Comparison of ENCODE assay signal across 11 cellular contexts in the genomic region with DNA sequence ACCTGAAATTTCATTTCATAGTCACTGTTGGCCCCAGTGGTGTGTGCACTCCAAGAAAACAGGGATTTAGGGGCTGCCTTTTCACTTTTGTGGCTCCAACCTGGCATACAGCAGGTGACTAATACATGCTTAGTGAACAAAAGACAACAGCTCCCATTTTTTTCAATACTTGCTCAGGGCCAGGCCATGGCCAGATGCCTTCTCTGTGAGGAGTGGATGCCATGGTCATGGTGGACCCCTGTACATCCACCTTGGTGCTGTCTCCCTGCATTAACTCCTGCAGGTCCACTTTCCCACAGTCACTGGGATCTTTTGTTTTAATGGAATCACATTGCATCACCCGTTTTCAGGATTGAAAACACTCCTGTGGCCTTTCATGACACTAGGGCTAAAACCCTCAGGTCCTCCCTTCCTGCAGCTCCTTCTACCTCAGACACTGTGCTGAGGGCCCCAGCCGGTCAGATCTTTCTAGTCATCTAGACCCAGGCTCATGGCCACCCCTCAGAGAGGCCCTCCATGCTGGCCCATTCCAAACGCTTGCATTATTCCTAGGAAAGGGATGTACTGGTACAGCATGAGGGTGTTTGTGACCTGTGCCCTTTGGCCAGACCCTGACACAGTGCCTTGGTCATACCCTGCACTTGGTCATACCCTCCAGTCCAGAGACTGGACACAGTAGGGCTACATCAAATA. TPM values are rescaled to one million over a fixed set of nuclear protein-coding genes. Genes with fewer than 3 reads are reported as not detected.
DNase-seq lines count a peak whose midpoint lies in the region; ATAC-seq, FAIRE-seq and TF ChIP-seq lines count a peak whose summit lies in the region.
"Had no signal": no experiment of that assay in that cellular context is flagged by ENCODE, and none has a peak within 500 bp of the region (broad histone marks: within the 10 kb centered on the region; RNA-seq: fewer than 3 reads in every experiment).

No MANE protein-coding gene starts in this region.

- H3K27me3 Mint-ChIP-seq in memory B cell: no peaks in the 10 kb centered on the region

- FAIRE-seq in GM12878 (lab: Jason Lieb, UNC): no peak
- FAIRE-seq: G401.6 had no signal

- RAD21 ChIA-PET in GM12878 (lab: Charles Lee; ENCODE audit: unreplicated experiment): interaction anchor here (1.0 to 1.5 kb wide), 2 partner anchors 34 to 68 kb away, joined by 3 to 5 read pairs; a partner anchor contains a TSS

- 66% methylated on average over 3 of the region's 3 CpGs for WGBS in GM12878 (ENCODE audit: insufficient coverage, insufficient replicate concordance, low lambda C conversion rate, missing lambda C conversion rate)
- WGBS in urinary bladder: 72% methylated on average over 3 of the region's 3 CpGs

- no peak for TF ChIP-seq EP300 in GM12878 (IDR thresholded peaks at IDR 0.05; ENCODE audit: borderline replicate concordance in 1 of 2, control insufficient read depth in 1 of 2, low read depth in 2 of 2, low read length in 2 of 2)

- peaks cover 18% of the 10 kb centered on the region for H3K79me2 ChIP-seq in GM12878 (ENCODE audit: control insufficient read depth, insufficient read depth, low read length)

- no peaks in the 10 kb centered on the region for H3K9me3 ChIP-seq in left ventricle myocardium inferior (replicated peaks)
- no peaks in the 10 kb centered on the region for H3K9me3 ChIP-seq in GM12878 (replicated peaks; ENCODE audit: control insufficient read depth, insufficient read depth, low read length)

- H3K4me1 ChIP-seq in left ventricle myocardium inferior (peaks cover 35% of the 10 kb centered on the region), GM12878 (ENCODE audit: control insufficient read depth, insufficient read depth, low read length) (peaks cover 31% of the 10 kb centered on the region), urinary bladder (ENCODE audit: insufficient read depth) (no peaks in the 10 kb centered on the region)

- peak overlapping the region; percentile 73 for H3K27ac Mint-ChIP-seq in memory B cell

- no peak for TF ChIP-seq CTCF in left ventricle myocardium inferior (IDR thresholded peaks at IDR 0.05; ENCODE audit: borderline replicate concordance)
- TF ChIP-seq CTCF in GM12878 (IDR thresholded peaks at IDR 0.05 in 2 of 3, conservative IDR thresholded peaks at IDR 0.05 in 1 of 3; ENCODE audit: control insufficient read depth in 2 of 3, extremely low read depth in 1 of 3, insufficient read depth in 1 of 3, low read depth in 3 of 3, low read length in 3 of 3): no peak

- intact Hi-C loops in left ventricle myocardium inferior (cut with micrococcal nuclease): no loop called here
- intact Hi-C loops in left cardiac atrium (cut with DNase I): no loop called here
- intact Hi-C loops in GM12878 (cut with micrococcal nuclease; ENCODE audit: unreplicated experiment): loop anchor here (2.0 kb wide), 1 partner anchor 33 kb away; no protein-coding TSS in a partner anchor

- peaks cover 33% of the 10 kb centered on the region for H3K4me1 Mint-ChIP-seq in memory B cell

- SMC1A ChIA-PET in GM12878 (lab: Charles Lee; ENCODE audit: uncharacterized antibody, unreplicated experiment): interaction anchor here (0.6 to 1.6 kb wide), 7 partner anchors 10 to 403 kb away, joined by 3 to 4 read pairs (median 3); a partner anchor contains a TSS

- ATAC-seq in left cardiac atrium: no peak
- no peak for ATAC-seq in GM12878
- no peak for ATAC-seq in memory B cell (ENCODE audit: low read depth)
- ATAC-seq in HG03139 (IDR thresholded peaks at IDR 0.05; ENCODE audit: unreplicated experiment): no peak

- H2AFZ ChIP-seq in GM12878 (ENCODE audit: control insufficient read depth, low read depth, low read length): no peak overlapping the region; the same call in 1 of the 2 replicates

- no TSS peak for BruUV-seq in GM12878 (replicated peaks; lab: Mats Ljungman, UMichigan)

- CTCF ChIA-PET in GM12878 (lab: Yijun Ruan, JAX): interaction anchor here (1.0 to 2.7 kb wide), 5 partner anchors 35 to 117 kb away, joined by 3 to 24 read pairs (median 4); no protein-coding TSS in a partner anchor

- DNase-seq in left ventricle myocardium inferior (no peak), left cardiac atrium (no peak), GM12878 (ENCODE audit: low read depth, low spot score) (no peak), memory B cell (ENCODE audit: low spot score in 2 of 2) (no peak), DMS53 treated with DMSO at 0.1 percent for 48 hours (lab: John Stamatoyannopoulos, UW; ENCODE audit: unreplicated experiment) (no peak), ureter (ENCODE audit: low spot score) (no peak)
- DNase-seq: activated CD4-positive, CD25-positive, alpha-beta regulatory T cell treated with anti-CD3 and anti-CD28 coated beads, Interleukin-2, amount 50 U/mL, for 72 hours had no signal

- no peaks in the 10 kb centered on the region for H4K20me1 ChIP-seq in GM12878 (ENCODE audit: control insufficient read depth, insufficient read depth)

- peak overlapping the region; percentile 89 for H3K4me3 Mint-ChIP-seq in memory B cell

- POLR2A ChIA-PET in GM12878 (lab: Charles Lee): interaction anchor here (1.5 kb wide), 1 partner anchor 34 kb away, joined by 3 read pairs; no protein-coding TSS in a partner anchor

- H3K4me2 ChIP-seq in GM12878 (ENCODE audit: control insufficient read depth, insufficient read depth): peak overlapping the region; percentile 100

- H3K4me3 ChIP-seq in left ventricle myocardium inferior: peak overlapping the region; percentile 84
- H3K4me3 ChIP-seq in GM12878: peak overlapping the region; percentile 77
- H3K4me3 ChIP-seq in urinary bladder (ENCODE audit: low read depth, low read length): peak overlapping the region; percentile 91

- H3K36me3 ChIP-seq in left ventricle myocardium inferior (peaks cover 12% of the 10 kb centered on the region), GM12878 (ENCODE audit: control insufficient read depth in 2 of 2, insufficient read depth in 2 of 2, low read length in 1 of 2) (peaks cover 0 to 2% of the 10 kb centered on the region in 2 experiments; a peak in 2 of 4 replicates), urinary bladder (ENCODE audit: insufficient read depth) (no peaks in the 10 kb centered on the region)

- H3K27me3 ChIP-seq in left ventricle myocardium inferior (ENCODE audit: low read depth): no peaks in the 10 kb centered on the region
- no peaks in the 10 kb centered on the region for H3K27me3 ChIP-seq in GM12878 (replicated peaks in 1 of 2; ENCODE audit: control insufficient read depth in 2 of 2, insufficient read depth in 2 of 2, low read length in 1 of 2)

- peaks cover 11% of the 10 kb centered on the region for H3K36me3 Mint-ChIP-seq in memory B cell

- peak overlapping the region; percentile 97 for H3K9ac ChIP-seq in GM12878 (ENCODE audit: control insufficient read depth, insufficient read depth, low read length)

- no peak for TF ChIP-seq RAD21 in GM12878 (IDR thresholded peaks at IDR 0.05; ENCODE audit: insufficient read depth, low read depth, low read length)

- H3K27ac ChIP-seq in left ventricle myocardium inferior (replicated peaks): peak overlapping the region; percentile 88
- peak overlapping the region; percentile 86 for H3K27ac ChIP-seq in GM12878 (ENCODE audit: control insufficient read depth, insufficient read depth)
- H3K27ac ChIP-seq in urinary bladder (ENCODE audit: low read depth): no peak overlapping the region

- in situ Hi-C loops in GM12878 (cut with MboI): no loop called here

- TF ChIP-seq POLR2A in GM12878 (IDR thresholded peaks at IDR 0.05; ENCODE audit: low read depth, low read length): no peak

- H3K9me3 Mint-ChIP-seq in memory B cell: no peaks in the 10 kb centered on the region

RNA-seq across cellular contexts. Expression of a gene that starts 1.2 kb away (rescaled TPM):
- 84.3 TPM for total RNA-seq in left ventricle myocardium inferior
- 10 to 100 TPM; 78.1 to 87.5 TPM for total RNA-seq in left cardiac atrium
- total RNA-seq in GM12878 (2013; cell fraction: nucleolus; rRNA removed): 29.3 and 30.3 TPM in 2 replicates
- 96.9 and 106 TPM in 2 replicates for total RNA-seq in GM12878 (2014; rRNA removed)
- total RNA-seq in GM12878 (2014; rRNA removed; fragmentation: Illumina TruSeq; extraction: Trizol): 54.7 and 55.2 TPM in 2 replicates
- total RNA-seq in GM12878 (2021): 69.7 and 73.8 TPM in 2 replicates
- 63.1 TPM for polyA plus RNA-seq in GM12878 (2011; ENCODE audit: low read depth)
- 47.2 and 84.8 TPM in 2 replicates for polyA plus RNA-seq in GM12878 (2011; rRNA removed)
- polyA plus RNA-seq in GM12878 (2011; cell fraction: cytosol; rRNA removed): 121 and 147 TPM in 2 replicates
- polyA plus RNA-seq in GM12878 (2011; cell fraction: nucleus; rRNA removed): 70.7 and 89.4 TPM in 2 replicates
- 65.4 and 71.1 TPM in 2 replicates for polyA plus RNA-seq in GM12878 (2012)
- polyA plus RNA-seq in GM12878 (2014; fragmentation: Illumina TruSeq; extraction: Trizol): 69.3 and 71.8 TPM in 2 replicates
- 10 to 100 TPM; 53.4 to 65.3 TPM for polyA plus RNA-seq in GM12878 (2014; fragmentation: Nextera tagmentation; extraction: Ambion mirVana)
- 119 and 131 TPM in 2 replicates for polyA plus RNA-seq in GM12878 (2014; rRNA removed)
- 100 to 1,000 TPM; 134 to 145 TPM for polyA plus RNA-seq in GM12878 (2016; fragmentation: Nextera tagmentation; extraction: Ambion mirVana)
- polyA minus RNA-seq in GM12878 (2011; rRNA and poly(A)+ RNA removed): 120 and 127 TPM in 2 replicates
- 29.3 and 32.1 TPM in 2 replicates for polyA minus RNA-seq in GM12878 (2011; cell fraction: cytosol; rRNA and poly(A)+ RNA removed)
- 18.0 and 28.3 TPM in 2 replicates for polyA minus RNA-seq in GM12878 (2011; cell fraction: nucleus; rRNA and poly(A)+ RNA removed)
- total RNA-seq in urinary bladder: 57.0 TPM
- polyA plus RNA-seq in urinary bladder: 141 TPM
- total RNA-seq in ureter: 113 TPM

RNA-seq across cellular contexts. Expression of a gene that starts 11.0 kb away (rescaled TPM):
- total RNA-seq in left ventricle myocardium inferior (not detected), left cardiac atrium (not detected), GM12878 (2014; rRNA removed) (not detected in 2 replicates), GM12878 (2014; rRNA removed; fragmentation: Illumina TruSeq; extraction: Trizol) (not detected in 2 replicates), GM12878 (2021) (not detected in 2 replicates), urinary bladder (not detected), ureter (not detected)
- total RNA-seq in GM12878 (2013; cell fraction: nucleolus; rRNA removed): not detected in 2 replicates
- polyA plus RNA-seq in GM12878 (2011; ENCODE audit: low read depth): not detected
- polyA plus RNA-seq in GM12878 (2011; rRNA removed) (0.08 TPM in 1 of 2 replicates, not detected in the other), GM12878 (2014; fragmentation: Illumina TruSeq; extraction: Trizol) (not detected in 2 replicates), GM12878 (2014; fragmentation: Nextera tagmentation; extraction: Ambion mirVana) (not detected), GM12878 (2014; rRNA removed) (not detected in 2 replicates), GM12878 (2016; fragmentation: Nextera tagmentation; extraction: Ambion mirVana) (not detected), urinary bladder (not detected)
- polyA plus RNA-seq in GM12878 (2011; cell fraction: cytosol; rRNA removed): 0.06 and 0.07 TPM in 2 replicates
- not detected in 2 replicates for polyA plus RNA-seq in GM12878 (2011; cell fraction: nucleus; rRNA removed)
- polyA plus RNA-seq in GM12878 (2012): not detected in 2 replicates
- not detected in 2 replicates for polyA minus RNA-seq in GM12878 (2011; rRNA and poly(A)+ RNA removed)
- not detected in 2 replicates for polyA minus RNA-seq in GM12878 (2011; cell fraction: cytosol; rRNA and poly(A)+ RNA removed)
- not detected in 2 replicates for polyA minus RNA-seq in GM12878 (2011; cell fraction: nucleus; rRNA and poly(A)+ RNA removed)
- total RNA-seq: mononuclear cell had no signal

RNA-seq across cellular contexts. Expression of a gene that starts 16.1 kb away (rescaled TPM):
- not detected for total RNA-seq in left ventricle myocardium inferior
- not detected for total RNA-seq in left cardiac atrium
- 0.19 TPM in 1 of 2 replicates, not detected in the other for total RNA-seq in GM12878 (2013; cell fraction: nucleolus; rRNA removed)
- not detected in 2 replicates for total RNA-seq in GM12878 (2014; rRNA removed)
- not detected in 2 replicates for total RNA-seq in GM12878 (2014; rRNA removed; fragmentation: Illumina TruSeq; extraction: Trizol)
- not detected in 2 replicates for total RNA-seq in GM12878 (2021)
- not detected for polyA plus RNA-seq in GM12878 (2011; ENCODE audit: low read depth)
- not detected in 2 replicates for polyA plus RNA-seq in GM12878 (2011; rRNA removed)
- polyA plus RNA-seq in GM12878 (2011; cell fraction: cytosol; rRNA removed): not detected in 2 replicates
- polyA plus RNA-seq in GM12878 (2011; cell fraction: nucleus; rRNA removed): 0.25 TPM in 1 of 2 replicates, not detected in the other
- 0.18 and 0.32 TPM in 2 replicates for polyA plus RNA-seq in GM12878 (2012)
- not detected in 2 replicates for polyA plus RNA-seq in GM12878 (2014; fragmentation: Illumina TruSeq; extraction: Trizol)
- polyA plus RNA-seq in GM12878 (2014; fragmentation: Nextera tagmentation; extraction: Ambion mirVana): not detected
- 0.09 TPM in 1 of 2 replicates, not detected in the other for polyA plus RNA-seq in GM12878 (2014; rRNA removed)
- not detected for polyA plus RNA-seq in GM12878 (2016; fragmentation: Nextera tagmentation; extraction: Ambion mirVana)
- not detected in 2 replicates for polyA minus RNA-seq in GM12878 (2011; rRNA and poly(A)+ RNA removed)
- polyA minus RNA-seq in GM12878 (2011; cell fraction: cytosol; rRNA and poly(A)+ RNA removed): not detected in 2 replicates
- polyA minus RNA-seq in GM12878 (2011; cell fraction: nucleus; rRNA and poly(A)+ RNA removed): not detected in 2 replicates
- total RNA-seq in urinary bladder: not detected
- polyA plus RNA-seq in urinary bladder: 0.15 TPM
- total RNA-seq in ureter: not detected
- total RNA-seq: mononuclear cell had no signal

RNA-seq across cellular contexts. Expression of a gene that starts 19.2 kb away (rescaled TPM):
- total RNA-seq in left ventricle myocardium inferior: not detected
- not detected for total RNA-seq in left cardiac atrium
- 5.0 and 5.2 TPM in 2 replicates for total RNA-seq in GM12878 (2013; cell fraction: nucleolus; rRNA removed)
- total RNA-seq in GM12878 (2014; rRNA removed): 0.11 TPM in 2 replicates
- not detected in 2 replicates for total RNA-seq in GM12878 (2014; rRNA removed; fragmentation: Illumina TruSeq; extraction: Trizol)
- total RNA-seq in GM12878 (2021): 0.16 and 0.18 TPM in 2 replicates
- 1.3 TPM for polyA plus RNA-seq in GM12878 (2011; ENCODE audit: low read depth)
- polyA plus RNA-seq in GM12878 (2011; rRNA removed): 0.69 and 1.5 TPM in 2 replicates
- 1.2 and 3.4 TPM in 2 replicates for polyA plus RNA-seq in GM12878 (2011; cell fraction: cytosol; rRNA removed)
- 34.3 and 44.4 TPM in 2 replicates for polyA plus RNA-seq in GM12878 (2011; cell fraction: nucleus; rRNA removed)
- polyA plus RNA-seq in GM12878 (2012): 2.2 and 2.3 TPM in 2 replicates
- polyA plus RNA-seq in GM12878 (2014; fragmentation: Illumina TruSeq; extraction: Trizol): 0.03 and 0.11 TPM in 2 replicates
- polyA plus RNA-seq in GM12878 (2014; fragmentation: Nextera tagmentation; extraction: Ambion mirVana): under 1 TPM in 1 of 2 experiments, not detected in 1; 0.04 TPM
- polyA plus RNA-seq in GM12878 (2014; rRNA removed): 0.09 and 0.20 TPM in 2 replicates
- under 1 TPM in 1 of 2 experiments, not detected in 1; 0.13 TPM for polyA plus RNA-seq in GM12878 (2016; fragmentation: Nextera tagmentation; extraction: Ambion mirVana)
- 0.88 and 0.93 TPM in 2 replicates for polyA minus RNA-seq in GM12878 (2011; rRNA and poly(A)+ RNA removed)
- polyA minus RNA-seq in GM12878 (2011; cell fraction: cytosol; rRNA and poly(A)+ RNA removed): not detected in 2 replicates
- 1.7 and 2.1 TPM in 2 replicates for polyA minus RNA-seq in GM12878 (2011; cell fraction: nucleus; rRNA and poly(A)+ RNA removed)
- not detected for total RNA-seq in urinary bladder
- polyA plus RNA-seq in urinary bladder: not detected
- not detected for total RNA-seq in ureter
- total RNA-seq: mononuclear cell had no signal

RNA-seq across cellular contexts. Expression of a gene that starts 30.8 kb away (rescaled TPM):
- total RNA-seq in left ventricle myocardium inferior (7.9 TPM), left cardiac atrium (1 to 10 TPM; 7.5 to 7.6 TPM), GM12878 (2014; rRNA removed) (59.5 and 68.0 TPM in 2 replicates), GM12878 (2014; rRNA removed; fragmentation: Illumina TruSeq; extraction: Trizol) (52.6 and 61.3 TPM in 2 replicates), GM12878 (2021) (57.8 and 64.9 TPM in 2 replicates), urinary bladder (10.7 TPM), ureter (131 TPM)
- total RNA-seq in GM12878 (2013; cell fraction: nucleolus; rRNA removed): 230 and 233 TPM in 2 replicates
- 52.3 TPM for polyA plus RNA-seq in GM12878 (2011; ENCODE audit: low read depth)
- polyA plus RNA-seq in GM12878 (2011; rRNA removed) (60.7 and 72.5 TPM in 2 replicates), GM12878 (2014; fragmentation: Illumina TruSeq; extraction: Trizol) (90.7 and 102 TPM in 2 replicates), GM12878 (2014; fragmentation: Nextera tagmentation; extraction: Ambion mirVana) (10 to 100 TPM; 36.4 to 43.3 TPM), GM12878 (2014; rRNA removed) (87.8 and 114 TPM in 2 replicates), GM12878 (2016; fragmentation: Nextera tagmentation; extraction: Ambion mirVana) (10 to 100 TPM; 57.8 to 65.9 TPM), urinary bladder (17.5 TPM)
- polyA plus RNA-seq in GM12878 (2011; cell fraction: cytosol; rRNA removed): 78.7 and 92.1 TPM in 2 replicates
- 118 and 167 TPM in 2 replicates for polyA plus RNA-seq in GM12878 (2011; cell fraction: nucleus; rRNA removed)
- polyA plus RNA-seq in GM12878 (2012): 23.7 and 29.9 TPM in 2 replicates
- polyA minus RNA-seq in GM12878 (2011; rRNA and poly(A)+ RNA removed): 16.8 and 29.2 TPM in 2 replicates
- 10.3 and 13.2 TPM in 2 replicates for polyA minus RNA-seq in GM12878 (2011; cell fraction: cytosol; rRNA and poly(A)+ RNA removed)
- 28.0 and 32.9 TPM in 2 replicates for polyA minus RNA-seq in GM12878 (2011; cell fraction: nucleus; rRNA and poly(A)+ RNA removed)
- total RNA-seq: mononuclear cell had no signal
